9 cellular contexts compared by ENCODE assay signal in genomic region chr6:1611322-1611571, GRCh38. TPM values are rescaled to one million over a fixed set of nuclear protein-coding genes. Genes with fewer than 3 reads are reported as not detected.
DNase-seq lines count a peak whose midpoint lies in the region; ATAC-seq and TF ChIP-seq lines count a peak whose summit lies in the region.
"Had no signal": no experiment of that assay in that cellular context is flagged by ENCODE, and none has a peak within 500 bp of the region (broad histone marks: within the 10 kb centered on the region; RNA-seq: fewer than 3 reads in every experiment).

No MANE protein-coding gene starts in this region.

- H3K9ac ChIP-seq in skeletal muscle tissue (ENCODE audit: low read depth in 1 of 3, low read length in 3 of 3), result peak overlapping the region in 1 of 3 donors; percentile 54

- H3K27me3 ChIP-seq in esophagus muscularis mucosa, result peaks cover 0 to 76% (median 28%) of the 10 kb centered on the region in 4 donors
- peaks cover 73 to 77% (median 75%) of the 10 kb centered on the region in 3 donors for H3K27me3 ChIP-seq in skeletal muscle tissue (ENCODE audit: control insufficient read depth in 3 of 3, insufficient read depth in 3 of 3, low read length in 3 of 3)

- H3K36me3 Mint-ChIP-seq in type B pancreatic cell, result peaks cover 11% of the 10 kb centered on the region

- WGBS in esophagus muscularis mucosa, result no CpG with 5 or more reads among the region's 38 CpGs

- H3K36me3 ChIP-seq in esophagus muscularis mucosa (no peaks in the 10 kb centered on the region), skeletal muscle tissue (ENCODE audit: control insufficient read depth in 3 of 3, insufficient read depth in 3 of 3, low read length in 3 of 3) (no peaks in the 10 kb centered on the region)

- peaks cover 60% of the 10 kb centered on the region for H3K27me3 Mint-ChIP-seq in type B pancreatic cell

- ATAC-seq in GM21576 (IDR thresholded peaks at IDR 0.05; ENCODE audit: unreplicated experiment), result no peak

- TF ChIP-seq POLR2A in esophagus muscularis mucosa (IDR thresholded peaks at IDR 0.05; ENCODE audit: low read depth), result no peak

- H3K4me3 ChIP-seq in esophagus muscularis mucosa (peak overlapping the region; percentile 67 to 88 (median 76)), skeletal muscle tissue (ENCODE audit: low read length in 3 of 3) (peak overlapping the region in 2 of 3 donors; percentile 69 to 71)

- POLR2A ChIA-PET in GM10248 (lab: Yijun Ruan, JAX), result no interaction called here

- no peak for TF ChIP-seq EP300 in esophagus muscularis mucosa (IDR thresholded peaks at IDR 0.05)

- no peaks in the 10 kb centered on the region for H3K9me3 Mint-ChIP-seq in type B pancreatic cell
- H3K9me3 Mint-ChIP-seq: stimulated activated naive CD8-positive, alpha-beta T cell treated with anti-CD3 and anti-CD28 coated beads, Interleukin-15, Interleukin-2, amounts not matched to agents 100 ng/mL and 50 ng/mL, for 24 hours had no signal

- DNase-seq in GM10248 (ENCODE audit: extremely low spot score), result no peak
- peak; percentile 76 for DNase-seq in NCI-H69 (lab: John Stamatoyannopoulos, UW)
- no peak for DNase-seq in esophagus muscularis mucosa (ENCODE audit: extremely low spot score)
- no peak for DNase-seq in activated CD4-positive, alpha-beta T cell treated with anti-CD3 and anti-CD28 coated beads for 1 hour
- DNase-seq in GM19240 (ENCODE audit: insufficient read length, low spot score), result no peak
- DNase-seq in type B pancreatic cell (ENCODE audit: extremely low spot score, unreplicated experiment), result no peak

- H3K9me3 ChIP-seq in esophagus muscularis mucosa, result no peaks in the 10 kb centered on the region
- no peaks in the 10 kb centered on the region for H3K9me3 ChIP-seq in skeletal muscle tissue (ENCODE audit: control insufficient read depth in 3 of 3, low read length in 3 of 3)

- intact Hi-C loops in esophagus muscularis mucosa (cut with DNase I), result no loop called here

- H3K4me3 Mint-ChIP-seq in type B pancreatic cell, result no peak overlapping the region

- H3K4me1 Mint-ChIP-seq in type B pancreatic cell (ENCODE audit: unreplicated experiment), result peaks cover 24% of the 10 kb centered on the region

- TF ChIP-seq CTCF in GM10248 (IDR thresholded peaks at IDR 0.05; ENCODE audit: control extremely low read depth, extremely low read depth, low read depth, missing control alignments) (peak; percentile 9), esophagus muscularis mucosa (IDR thresholded peaks at IDR 0.05) (peak in 2 of 3 experiments; percentile 20 to 28), type B pancreatic cell (conservative IDR thresholded peaks at IDR 0.05) (no peak)

- H3K27ac Mint-ChIP-seq in type B pancreatic cell, result no peak overlapping the region

- H3K27ac ChIP-seq in esophagus muscularis mucosa (replicated peaks in 1 of 4) (peak overlapping the region; percentile 90 to 98 (median 96)), skeletal muscle tissue (ENCODE audit: low read depth, low read length) (no peak overlapping the region)

- H3K4me1 ChIP-seq in esophagus muscularis mucosa (peaks cover 9 to 79% (median 62%) of the 10 kb centered on the region in 4 donors), skeletal muscle tissue (ENCODE audit: control insufficient read depth in 3 of 3, insufficient read depth in 3 of 3, low read length in 3 of 3) (peaks cover 9 to 29% (median 13%) of the 10 kb centered on the region in 3 donors)

- CTCF ChIA-PET in GM10248 (lab: Yijun Ruan, JAX), result interaction anchor here (1.2 to 2.2 kb wide), 2 partner anchors 15 to 598 kb away, joined by 3 to 5 read pairs; no protein-coding TSS in a partner anchor

RNA-seq across cellular contexts. Expression of gene FOXC1, which starts 1.5 kb away (rescaled TPM):
- total RNA-seq in esophagus muscularis mucosa (10 to 100 TPM in 3 of 4 donors, 1 to 10 TPM in 1; 8.7 to 19.7 (median 16.8) TPM), skeletal muscle tissue (1.6 TPM), type B pancreatic cell (ENCODE audit: low replicate concordance) (20.8 and 53.5 TPM in 2 replicates)
